In genomic region chr15:98733098-98733497, GRCh38 we compare ENCODE assay signal across 1 cellular context.
TF ChIP-seq lines count a peak whose summit lies in the region.

No MANE protein-coding gene starts in this region.

TF ChIP-seq in HepG2, 621 proteins besides CTCF, POLR2A, EP300 and RAD21:
- TF ChIP-seq ZNF770 (CRISPR knock-in tag; IDR thresholded peaks at IDR 0.05) (peak; percentile 69), MAX (IDR thresholded peaks at IDR 0.05) (no peak), XBP1 (CRISPR knock-in tag; IDR thresholded peaks at IDR 0.05) (no peak)
TF ChIP-seq in HepG2: peak in this region for 1.
